ENCODE assay signal across 1 cellular context in the genomic region with DNA sequence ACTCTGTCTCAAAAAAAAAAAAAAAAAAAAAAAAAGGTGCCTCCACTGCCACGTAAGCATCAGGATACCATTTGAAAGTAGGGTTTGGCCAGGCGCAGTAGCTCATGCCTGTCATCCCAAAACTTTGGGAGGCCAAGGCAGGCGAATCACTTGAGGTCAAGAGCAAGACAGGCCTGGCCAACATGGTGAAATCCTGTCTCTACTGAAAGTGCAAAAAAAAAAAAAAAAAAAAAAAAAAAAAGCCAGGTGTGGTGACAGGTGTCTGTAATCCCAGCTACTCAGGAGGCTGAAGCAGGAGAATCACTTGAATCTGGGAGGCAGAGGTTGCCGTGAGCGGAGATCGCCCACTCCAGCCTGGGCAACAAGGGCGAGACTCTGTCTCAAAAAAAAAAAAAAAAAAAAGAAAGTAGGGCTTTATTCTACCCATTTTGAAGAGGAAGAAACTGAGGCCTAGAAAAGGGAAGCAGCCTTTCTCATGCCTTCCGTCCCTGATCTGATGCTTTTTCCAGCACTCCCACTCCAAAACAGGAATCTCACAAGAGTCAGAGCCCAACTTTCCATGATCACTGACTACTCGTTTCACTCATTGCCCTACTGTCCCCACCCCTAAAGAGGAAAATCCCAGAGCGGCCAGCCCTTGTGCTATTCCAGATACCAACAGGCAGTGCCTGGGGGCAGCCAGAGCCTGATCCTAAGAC.
TF ChIP-seq lines count a peak whose summit lies in the region.

No MANE protein-coding gene starts in this region.

TF ChIP-seq in GM23338, 12 proteins besides CTCF, POLR2A, EP300 and RAD21 (continued from another document):
- TF ChIP-seq, protein P1, sequence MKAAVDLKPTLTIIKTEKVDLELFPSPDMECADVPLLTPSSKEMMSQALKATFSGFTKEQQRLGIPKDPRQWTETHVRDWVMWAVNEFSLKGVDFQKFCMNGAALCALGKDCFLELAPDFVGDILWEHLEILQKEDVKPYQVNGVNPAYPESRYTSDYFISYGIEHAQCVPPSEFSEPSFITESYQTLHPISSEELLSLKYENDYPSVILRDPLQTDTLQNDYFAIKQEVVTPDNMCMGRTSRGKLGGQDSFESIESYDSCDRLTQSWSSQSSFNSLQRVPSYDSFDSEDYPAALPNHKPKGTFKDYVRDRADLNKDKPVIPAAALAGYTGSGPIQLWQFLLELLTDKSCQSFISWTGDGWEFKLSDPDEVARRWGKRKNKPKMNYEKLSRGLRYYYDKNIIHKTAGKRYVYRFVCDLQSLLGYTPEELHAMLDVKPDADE (IDR thresholded peaks at IDR 0.05): no peak
- no peak for TF ChIP-seq EZH2phosphoT487 (IDR thresholded peaks at IDR 0.05; ENCODE audit: unreplicated experiment)
- TF ChIP-seq, protein P2, sequence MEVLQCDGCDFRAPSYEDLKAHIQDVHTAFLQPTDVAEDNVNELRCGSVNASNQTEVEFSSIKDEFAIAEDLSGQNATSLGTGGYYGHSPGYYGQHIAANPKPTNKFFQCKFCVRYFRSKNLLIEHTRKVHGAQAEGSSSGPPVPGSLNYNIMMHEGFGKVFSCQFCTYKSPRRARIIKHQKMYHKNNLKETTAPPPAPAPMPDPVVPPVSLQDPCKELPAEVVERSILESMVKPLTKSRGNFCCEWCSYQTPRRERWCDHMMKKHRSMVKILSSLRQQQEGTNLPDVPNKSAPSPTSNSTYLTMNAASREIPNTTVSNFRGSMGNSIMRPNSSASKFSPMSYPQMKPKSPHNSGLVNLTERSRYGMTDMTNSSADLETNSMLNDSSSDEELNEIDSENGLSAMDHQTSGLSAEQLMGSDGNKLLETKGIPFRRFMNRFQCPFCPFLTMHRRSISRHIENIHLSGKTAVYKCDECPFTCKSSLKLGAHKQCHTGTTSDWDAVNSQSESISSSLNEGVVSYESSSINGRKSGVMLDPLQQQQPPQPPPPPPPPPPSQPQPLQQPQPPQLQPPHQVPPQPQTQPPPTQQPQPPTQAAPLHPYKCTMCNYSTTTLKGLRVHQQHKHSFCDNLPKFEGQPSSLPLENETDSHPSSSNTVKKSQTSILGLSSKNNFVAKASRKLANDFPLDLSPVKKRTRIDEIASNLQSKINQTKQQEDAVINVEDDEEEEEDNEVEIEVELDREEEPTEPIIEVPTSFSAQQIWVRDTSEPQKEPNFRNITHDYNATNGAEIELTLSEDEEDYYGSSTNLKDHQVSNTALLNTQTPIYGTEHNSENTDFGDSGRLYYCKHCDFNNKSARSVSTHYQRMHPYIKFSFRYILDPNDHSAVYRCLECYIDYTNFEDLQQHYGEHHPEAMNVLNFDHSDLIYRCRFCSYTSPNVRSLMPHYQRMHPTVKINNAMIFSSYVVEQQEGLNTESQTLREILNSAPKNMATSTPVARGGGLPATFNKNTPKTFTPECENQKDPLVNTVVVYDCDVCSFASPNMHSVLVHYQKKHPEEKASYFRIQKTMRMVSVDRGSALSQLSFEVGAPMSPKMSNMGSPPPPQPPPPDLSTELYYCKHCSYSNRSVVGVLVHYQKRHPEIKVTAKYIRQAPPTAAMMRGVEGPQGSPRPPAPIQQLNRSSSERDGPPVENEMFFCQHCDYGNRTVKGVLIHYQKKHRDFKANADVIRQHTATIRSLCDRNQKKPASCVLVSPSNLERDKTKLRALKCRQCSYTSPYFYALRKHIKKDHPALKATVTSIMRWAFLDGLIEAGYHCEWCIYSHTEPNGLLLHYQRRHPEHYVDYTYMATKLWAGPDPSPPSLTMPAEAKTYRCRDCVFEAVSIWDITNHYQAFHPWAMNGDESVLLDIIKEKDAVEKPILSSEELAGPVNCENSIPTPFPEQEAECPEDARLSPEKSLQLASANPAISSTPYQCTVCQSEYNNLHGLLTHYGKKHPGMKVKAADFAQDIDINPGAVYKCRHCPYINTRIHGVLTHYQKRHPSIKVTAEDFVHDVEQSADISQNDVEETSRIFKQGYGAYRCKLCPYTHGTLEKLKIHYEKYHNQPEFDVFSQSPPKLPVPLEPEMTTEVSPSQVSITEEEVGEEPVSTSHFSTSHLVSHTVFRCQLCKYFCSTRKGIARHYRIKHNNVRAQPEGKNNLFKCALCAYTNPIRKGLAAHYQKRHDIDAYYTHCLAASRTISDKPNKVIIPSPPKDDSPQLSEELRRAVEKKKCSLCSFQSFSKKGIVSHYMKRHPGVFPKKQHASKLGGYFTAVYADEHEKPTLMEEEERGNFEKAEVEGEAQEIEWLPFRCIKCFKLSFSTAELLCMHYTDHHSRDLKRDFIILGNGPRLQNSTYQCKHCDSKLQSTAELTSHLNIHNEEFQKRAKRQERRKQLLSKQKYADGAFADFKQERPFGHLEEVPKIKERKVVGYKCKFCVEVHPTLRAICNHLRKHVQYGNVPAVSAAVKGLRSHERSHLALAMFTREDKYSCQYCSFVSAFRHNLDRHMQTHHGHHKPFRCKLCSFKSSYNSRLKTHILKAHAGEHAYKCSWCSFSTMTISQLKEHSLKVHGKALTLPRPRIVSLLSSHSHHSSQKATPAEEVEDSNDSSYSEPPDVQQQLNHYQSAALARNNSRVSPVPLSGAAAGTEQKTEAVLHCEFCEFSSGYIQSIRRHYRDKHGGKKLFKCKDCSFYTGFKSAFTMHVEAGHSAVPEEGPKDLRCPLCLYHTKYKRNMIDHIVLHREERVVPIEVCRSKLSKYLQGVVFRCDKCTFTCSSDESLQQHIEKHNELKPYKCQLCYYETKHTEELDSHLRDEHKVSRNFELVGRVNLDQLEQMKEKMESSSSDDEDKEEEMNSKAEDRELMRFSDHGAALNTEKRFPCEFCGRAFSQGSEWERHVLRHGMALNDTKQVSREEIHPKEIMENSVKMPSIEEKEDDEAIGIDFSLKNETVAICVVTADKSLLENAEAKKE (CRISPR knock-in tag; IDR thresholded peaks at IDR 0.05): no peak
